ENCODE assay signal across 8 cellular contexts in genomic region chr18:63320041-63320689, GRCh38. TPM values are rescaled to one million over a fixed set of nuclear protein-coding genes. Genes with fewer than 3 reads are reported as not detected.
DNase-seq lines count a peak whose midpoint lies in the region; ATAC-seq and TF ChIP-seq lines count a peak whose summit lies in the region.

No MANE protein-coding gene starts in this region.

- intact Hi-C loops in right lobe of liver (cut with DNase I): loop anchor here (10.0 kb wide), 1 partner anchor 295 kb away; no protein-coding TSS in a partner anchor

- peak; percentile 63 for ATAC-seq in GM19035 (IDR thresholded peaks at IDR 0.05; ENCODE audit: unreplicated experiment)
- ATAC-seq in HG03342 (IDR thresholded peaks at IDR 0.05; ENCODE audit: unreplicated experiment): peak; percentile 52
- peak; percentile 69 to 82 (median 78) for ATAC-seq in right lobe of liver

- H3K36me3 ChIP-seq in right lobe of liver: no peaks in the 10 kb centered on the region

- H3K4me3 ChIP-seq in right lobe of liver: peak overlapping the region; percentile 54 to 65 (median 61)

- H3K27me3 ChIP-seq in right lobe of liver: peaks cover 0 to 6% of the 10 kb centered on the region in 2 donors

- TF ChIP-seq CTCF in right lobe of liver (IDR thresholded peaks at IDR 0.05): peak in 2 of 4 donors; percentile 27 to 37

- peaks cover 0 to 22% (median 0%) of the 10 kb centered on the region in 4 donors for H3K4me1 ChIP-seq in right lobe of liver

- peak overlapping the region in 2 of 3 donors; percentile 32 to 65 for H3K27ac ChIP-seq in right lobe of liver

- 0% methylated on average over 1 of the region's 94 CpGs for WGBS in right lobe of liver (ENCODE audit: insufficient coverage, low coverage, low lambda C conversion rate, missing lambda C conversion rate)

- DNase-seq in AML-193 (lab: John Stamatoyannopoulos, UW) (peak; percentile 85 to 87), NCI-H510A treated with DMSO at 0.1 percent for 48 hours (lab: John Stamatoyannopoulos, UW) (peak; percentile 92), dermis blood vessel endothelial cell (peak; percentile 75), right lobe of liver (peak; percentile 83 to 85 (median 84))
- DNase-seq in activated CD4-positive, alpha-beta T cell treated with anti-CD3 and anti-CD28 coated beads, Interleukin-2, amount 50 U/mL, for 1 hour: peak; percentile 84
- DNase-seq in stimulated activated CD4-positive, alpha-beta T cell treated with anti-CD3 and anti-CD28 coated beads, Interleukin-4, amount 100 ng/mL, for 48 hours (ENCODE audit: low read depth in 2 of 2): peak; percentile 66 to 75

- TF ChIP-seq POLR2A in right lobe of liver (IDR thresholded peaks at IDR 0.05): peak; percentile 41

- H3K9me3 ChIP-seq in right lobe of liver: no peaks in the 10 kb centered on the region

RNA-seq across cellular contexts. Expression of gene BCL2, which starts 0.6 kb away (rescaled TPM):
- total RNA-seq in dermis blood vessel endothelial cell: 0.88 and 1.4 TPM in 2 replicates
- 1 to 10 TPM in 5 of 6 experiments, under 1 TPM in 1; 0.73 to 4.7 (median 2.7) TPM for total RNA-seq in right lobe of liver

RNA-seq across cellular contexts. Expression of gene KDSR, which starts 46.8 kb away (rescaled TPM):
- total RNA-seq in dermis blood vessel endothelial cell (26.5 and 34.9 TPM in 2 replicates), right lobe of liver (10 to 100 TPM; 32.3 to 67.1 (median 56.1) TPM)

Comparison
In these comparisons a context has a peak if more than half of its experiments do, and no peak if none do; other contexts are left out.
1. Peak in every context shown above with its lines: DNase-seq, ATAC-seq, H3K4me3 ChIP-seq and H3K27ac ChIP-seq.